19 cellular contexts compared by ENCODE assay signal in genomic region chr2:238448031-238448955, GRCh38. TPM values are rescaled to one million over a fixed set of nuclear protein-coding genes. Genes with fewer than 3 reads are reported as not detected.
DNase-seq lines count a peak whose midpoint lies in the region; ATAC-seq and TF ChIP-seq lines count a peak whose summit lies in the region.
"Had no signal": no experiment of that assay in that cellular context is flagged by ENCODE, and none has a peak within 500 bp of the region (broad histone marks: within the 10 kb centered on the region; RNA-seq: fewer than 3 reads in every experiment).

No MANE protein-coding gene starts in this region.

- no peaks in the 10 kb centered on the region for H3K27me3 Mint-ChIP-seq in activated CD4-positive, alpha-beta T cell treated with anti-CD3 and anti-CD28 coated beads for 36 hours
- H3K27me3 Mint-ChIP-seq in CD4-positive, CD25-positive, alpha-beta regulatory T cell = no peaks in the 10 kb centered on the region
- no peaks in the 10 kb centered on the region for H3K27me3 Mint-ChIP-seq in activated naive CD8-positive, alpha-beta T cell
- H3K27me3 Mint-ChIP-seq in nephron progenitor cell (ENCODE audit: low read depth, poor library complexity) = peaks cover 4% of the 10 kb centered on the region
- H3K27me3 Mint-ChIP-seq: activated B cell treated with CpG ODN at 0.5 μM for 24 hours, B cell had no signal

- H3K27ac Mint-ChIP-seq in activated CD4-positive, alpha-beta T cell treated with anti-CD3 and anti-CD28 coated beads for 36 hours = peak overlapping the region; percentile 21
- peak overlapping the region in 2 of 3 donors; percentile 64 to 66 for H3K27ac Mint-ChIP-seq in CD4-positive, CD25-positive, alpha-beta regulatory T cell
- peak overlapping the region; percentile 61 for H3K27ac Mint-ChIP-seq in activated naive CD8-positive, alpha-beta T cell
- peak overlapping the region; percentile 79 for H3K27ac Mint-ChIP-seq in nephron progenitor cell
- H3K27ac Mint-ChIP-seq: activated B cell treated with CpG ODN at 0.5 μM for 24 hours, B cell, mesothelial cell of epicardium had no signal

- intact Hi-C loops in activated CD4-positive, alpha-beta T cell treated with anti-CD3 and anti-CD28 coated beads for 36 hours (cut with DNase I, micrococcal nuclease) = no loop called here

- POLR2A ChIA-PET in activated CD4-positive, alpha-beta T cell treated with anti-CD3 and anti-CD28 coated beads for 36 hours (lab: Charles Lee) = no interaction called here

- H3K27me3 ChIP-seq in CD4-positive, CD25-positive, alpha-beta regulatory T cell (ENCODE audit: control insufficient read depth, insufficient read depth, low read length) = no peaks in the 10 kb centered on the region

- H3K4me1 Mint-ChIP-seq in activated CD4-positive, alpha-beta T cell treated with anti-CD3 and anti-CD28 coated beads for 36 hours = peaks cover 3% of the 10 kb centered on the region
- H3K4me1 Mint-ChIP-seq in CD4-positive, CD25-positive, alpha-beta regulatory T cell = peaks cover 0 to 18% (median 3%) of the 10 kb centered on the region in 4 donors
- H3K4me1 Mint-ChIP-seq in activated naive CD8-positive, alpha-beta T cell (ENCODE audit: low read depth) = peaks cover 10% of the 10 kb centered on the region
- H3K4me1 Mint-ChIP-seq in nephron progenitor cell = peaks cover 14% of the 10 kb centered on the region
- H3K4me1 Mint-ChIP-seq: mesothelial cell of epicardium had no signal

- CTCF ChIA-PET in activated CD4-positive, alpha-beta T cell treated with anti-CD3 and anti-CD28 coated beads for 36 hours (lab: Charles Lee) = interaction anchor here (0.5 to 1.0 kb wide), 2 partner anchors 13 to 65 kb away, joined by 3 read pairs; no protein-coding TSS in a partner anchor

- no peak overlapping the region for H3K4me3 Mint-ChIP-seq in activated CD4-positive, alpha-beta T cell treated with anti-CD3 and anti-CD28 coated beads for 36 hours
- no peak overlapping the region for H3K4me3 Mint-ChIP-seq in CD4-positive, CD25-positive, alpha-beta regulatory T cell
- no peak overlapping the region for H3K4me3 Mint-ChIP-seq in activated naive CD8-positive, alpha-beta T cell
- no peak overlapping the region for H3K4me3 Mint-ChIP-seq in nephron progenitor cell
- H3K4me3 Mint-ChIP-seq: activated B cell treated with CpG ODN at 0.5 μM for 24 hours, B cell, mesothelial cell of epicardium had no signal

- H3K4me1 ChIP-seq in CD4-positive, CD25-positive, alpha-beta regulatory T cell (ENCODE audit: control insufficient read depth, insufficient read depth, low read length, poor library complexity, severe bottlenecking) = no peaks in the 10 kb centered on the region

- no peak overlapping the region for H3K4me3 ChIP-seq in CD4-positive, CD25-positive, alpha-beta regulatory T cell (ENCODE audit: low read depth, low read length)
- H3K4me3 ChIP-seq: smooth muscle cell had no signal

- H3K9me3 ChIP-seq in CD4-positive, CD25-positive, alpha-beta regulatory T cell (ENCODE audit: control insufficient read depth in 2 of 2, low read length in 2 of 2) = no peaks in the 10 kb centered on the region
- H3K9me3 ChIP-seq: SK-N-SH had no signal

- no peak overlapping the region for H3K27ac ChIP-seq in CD4-positive, CD25-positive, alpha-beta regulatory T cell (ENCODE audit: insufficient read depth, low read length, poor library complexity, severe bottlenecking)

- H3K9me3 Mint-ChIP-seq in activated CD4-positive, alpha-beta T cell treated with anti-CD3 and anti-CD28 coated beads for 36 hours (ENCODE audit: low read depth) = no peaks in the 10 kb centered on the region
- H3K9me3 Mint-ChIP-seq in CD4-positive, CD25-positive, alpha-beta regulatory T cell = no peaks in the 10 kb centered on the region
- no peaks in the 10 kb centered on the region for H3K9me3 Mint-ChIP-seq in activated naive CD8-positive, alpha-beta T cell (ENCODE audit: low read depth)
- H3K9me3 Mint-ChIP-seq in nephron progenitor cell = peaks cover 5% of the 10 kb centered on the region
- H3K9me3 Mint-ChIP-seq: activated B cell treated with CpG ODN at 0.5 μM for 24 hours had no signal

- ATAC-seq in activated CD4-positive, alpha-beta T cell treated with anti-CD3 and anti-CD28 coated beads for 36 hours = peak; percentile 44
- no peak for ATAC-seq in CD4-positive, CD25-positive, alpha-beta regulatory T cell (ENCODE audit: low read depth in 2 of 2)
- no peak for ATAC-seq in HG02588 (IDR thresholded peaks at IDR 0.05; ENCODE audit: unreplicated experiment)

- no peak for DNase-seq in activated CD4-positive, alpha-beta T cell treated with anti-CD3 and anti-CD28 coated beads for 36 hours
- no peak for DNase-seq in activated CD4-positive, alpha-beta T cell treated with anti-CD3 and anti-CD28 coated beads, Interleukin-2, amount 50 U/mL, for 48 hours
- no peak for DNase-seq in CD4-positive, CD25-positive, alpha-beta regulatory T cell
- DNase-seq in nephron progenitor cell (no peak), EL (no peak), HuH-7.5 (ENCODE audit: low spot score) (no peak)
- DNase-seq: 8988T; activated B cell treated with CpG ODN at 0.5 μM for 24 hours; activated gamma-delta T cell; NCI-H510A treated with DMSO at 0.1 percent for 48 hours; SK-N-SH; stimulated activated CD4-positive, alpha-beta T cell treated with anti-CD3 and anti-CD28 coated beads, Interleukin-4, amount 100 ng/mL, for 24 hours; substantia nigra; T-helper 9 cell had no signal

- peaks cover 88% of the 10 kb centered on the region for H3K36me3 ChIP-seq in CD4-positive, CD25-positive, alpha-beta regulatory T cell (ENCODE audit: control insufficient read depth, insufficient read depth, low read length)

- peaks cover 69% of the 10 kb centered on the region for H3K36me3 Mint-ChIP-seq in activated CD4-positive, alpha-beta T cell treated with anti-CD3 and anti-CD28 coated beads for 36 hours (ENCODE audit: low read depth)
- peaks cover 74% of the 10 kb centered on the region for H3K36me3 Mint-ChIP-seq in CD4-positive, CD25-positive, alpha-beta regulatory T cell
- H3K36me3 Mint-ChIP-seq in activated naive CD8-positive, alpha-beta T cell = peaks cover 3% of the 10 kb centered on the region
- peaks cover 80% of the 10 kb centered on the region for H3K36me3 Mint-ChIP-seq in nephron progenitor cell (ENCODE audit: low read depth)

- no peak for TF ChIP-seq CTCF in nephron progenitor cell (IDR thresholded peaks at IDR 0.05)

RNA-seq across cellular contexts. Expression of gene ASB1, which starts 21.6 kb away (rescaled TPM):
- total RNA-seq in activated CD4-positive, alpha-beta T cell treated with anti-CD3 and anti-CD28 coated beads for 36 hours = 10 to 100 TPM; 31.7 to 33.4 TPM
- total RNA-seq in CD4-positive, CD25-positive, alpha-beta regulatory T cell = 23.0 TPM
- polyA plus RNA-seq in CD4-positive, CD25-positive, alpha-beta regulatory T cell = 10 to 100 TPM; 17.6 to 22.0 (median 20.3) TPM

Comparison
In these comparisons a context has a peak if more than half of its experiments do, and no peak if none do; other contexts are left out.
1. H3K27ac Mint-ChIP-seq: peak in every context shown above with its lines; median percentile 79 in nephron progenitor cell; 65 in CD4-positive, CD25-positive, alpha-beta regulatory T cell; 61 in activated naive CD8-positive, alpha-beta T cell; 21 in activated CD4-positive, alpha-beta T cell treated with anti-CD3 and anti-CD28 coated beads for 36 hours.